21 cellular contexts compared by ENCODE assay signal in the genomic region with DNA sequence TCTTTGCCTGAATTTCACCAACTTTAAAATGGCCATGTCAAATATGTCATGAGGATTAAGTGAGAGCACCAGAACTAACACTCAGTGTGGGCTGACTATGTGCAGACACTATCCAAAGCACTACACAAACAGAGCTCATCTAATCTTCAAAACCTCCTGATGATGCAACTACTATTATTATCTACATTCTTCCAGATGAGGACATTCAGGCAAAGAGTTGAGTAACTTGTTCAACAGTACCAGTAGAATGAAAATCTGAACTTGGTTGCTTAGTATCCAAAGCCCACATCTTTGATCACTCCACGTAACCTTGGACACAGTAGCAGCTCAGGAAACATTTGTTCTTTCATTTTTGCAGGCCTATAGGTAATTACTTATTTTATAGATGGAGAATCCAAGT.
"Had no signal": no experiment of that assay in that cellular context is flagged by ENCODE, and none has a peak within 500 bp of the region (broad histone marks: within the 10 kb centered on the region; RNA-seq: fewer than 3 reads in every experiment).

No MANE protein-coding gene starts in this region.

- H3K36me3 ChIP-seq: colonic mucosa had no signal

- DNase-seq: cerebellar nuclear complex; colonic mucosa; effector CD8-positive, alpha-beta T cell; foreskin melanocyte; head of caudate nucleus; hippocampal formation; kidney glomerular epithelial cell; mammary epithelial cell; naive thymus-derived CD4-positive, alpha-beta T cell; nephron progenitor cell; psoas muscle; retina; stimulated activated CD4-positive, alpha-beta T cell treated with anti-CD3 and anti-CD28 coated beads, Interleukin-2, amount 100 ng/mL, for 24 hours; stimulated activated CD4-positive, alpha-beta T cell treated with anti-CD3 and anti-CD28 coated beads, Interleukin-4, amount 100 ng/mL, for 4 hours; stimulated activated naive B cell treated with anti-CD40 and anti-IgM and Interleukin-4, amounts not matched to agents 10 μg/mL and 1 μg/mL and 100 μg/mL, for 72 hours; stimulated activated naive CD8-positive, alpha-beta T cell treated with anti-CD3 and anti-CD28 coated beads, Interleukin-15, amount 100 ng/mL, for 72 hours; testis had no signal

- H3K9me3 ChIP-seq: colonic mucosa, esophagus muscularis mucosa, psoas muscle, testis, tibial nerve had no signal

- H3K4me1 ChIP-seq: colonic mucosa, testis had no signal

- H3K27ac ChIP-seq: colonic mucosa, esophagus muscularis mucosa, psoas muscle, skin epidermis, testis, tibial nerve had no signal

- H3K27me3 ChIP-seq: colonic mucosa, esophagus muscularis mucosa, testis, tibial nerve had no signal

- H3K4me3 ChIP-seq: colonic mucosa, esophagus muscularis mucosa, psoas muscle, skin epidermis, testis, tibial nerve had no signal

- ATAC-seq: naive thymus-derived CD4-positive, alpha-beta T cell; psoas muscle; sciatic nerve; stimulated activated naive B cell treated with anti-CD40 and anti-IgM and Interleukin-4, amounts not matched to agents 10 μg/mL and 1 μg/mL and 100 μg/mL, for 72 hours; stimulated activated naive CD8-positive, alpha-beta T cell treated with anti-CD3 and anti-CD28 coated beads, Interleukin-15, amount 100 ng/mL, for 72 hours had no signal
